ENCODE assay signal across 1 cellular context in the genomic region with DNA sequence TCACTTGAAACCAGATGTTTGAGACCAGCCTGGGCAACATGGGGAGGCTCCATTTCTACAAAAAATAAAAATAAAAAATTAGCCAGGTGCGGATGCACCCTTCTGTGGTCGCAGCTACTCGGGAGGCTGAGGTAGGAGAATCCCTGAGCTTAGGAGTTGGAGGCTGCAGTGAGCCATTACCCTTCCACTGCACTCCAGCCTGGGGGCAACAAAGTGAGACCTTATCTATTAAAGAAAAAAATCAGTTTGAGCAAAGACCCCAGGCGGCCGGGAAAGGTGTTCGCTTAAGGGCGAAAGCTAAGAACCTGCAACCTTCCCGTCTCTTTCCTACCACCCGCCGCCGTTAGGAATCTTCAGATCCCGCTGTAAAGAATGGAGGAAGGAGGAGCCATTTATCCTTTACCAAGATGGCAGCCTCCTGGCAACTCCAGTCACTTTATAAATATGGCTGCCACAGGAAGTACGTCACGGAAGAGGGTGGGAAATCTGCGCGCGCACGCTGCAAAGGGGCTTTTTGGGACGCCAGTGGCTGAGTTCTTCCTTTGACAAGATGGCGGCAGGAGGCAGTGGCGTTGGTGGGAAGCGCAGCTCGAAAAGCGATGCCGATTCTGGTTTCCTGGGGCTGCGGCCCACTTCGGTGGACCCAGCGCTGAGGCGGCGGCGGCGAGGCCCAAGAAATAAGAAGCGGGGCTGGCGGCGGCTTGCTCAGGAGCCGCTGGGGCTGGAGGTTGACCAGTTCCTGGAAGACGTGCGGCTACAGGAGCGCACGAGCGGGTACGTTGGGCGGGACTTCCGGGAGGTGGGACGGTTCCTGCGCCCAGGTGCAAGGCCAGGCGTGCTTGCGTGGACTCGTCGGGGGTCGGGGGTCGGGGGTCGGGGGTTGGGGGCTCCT.
TF ChIP-seq lines count a peak whose summit lies in the region.

A gene (plus strand): TSS at position 537 of the 892 bp plus-strand sequence. CDS start 14 bp downstream, at position 551.

TF ChIP-seq in K562, 482 proteins besides CTCF, POLR2A, EP300 and RAD21 (continued from another document and continues in another):
- TF ChIP-seq, protein P1, sequence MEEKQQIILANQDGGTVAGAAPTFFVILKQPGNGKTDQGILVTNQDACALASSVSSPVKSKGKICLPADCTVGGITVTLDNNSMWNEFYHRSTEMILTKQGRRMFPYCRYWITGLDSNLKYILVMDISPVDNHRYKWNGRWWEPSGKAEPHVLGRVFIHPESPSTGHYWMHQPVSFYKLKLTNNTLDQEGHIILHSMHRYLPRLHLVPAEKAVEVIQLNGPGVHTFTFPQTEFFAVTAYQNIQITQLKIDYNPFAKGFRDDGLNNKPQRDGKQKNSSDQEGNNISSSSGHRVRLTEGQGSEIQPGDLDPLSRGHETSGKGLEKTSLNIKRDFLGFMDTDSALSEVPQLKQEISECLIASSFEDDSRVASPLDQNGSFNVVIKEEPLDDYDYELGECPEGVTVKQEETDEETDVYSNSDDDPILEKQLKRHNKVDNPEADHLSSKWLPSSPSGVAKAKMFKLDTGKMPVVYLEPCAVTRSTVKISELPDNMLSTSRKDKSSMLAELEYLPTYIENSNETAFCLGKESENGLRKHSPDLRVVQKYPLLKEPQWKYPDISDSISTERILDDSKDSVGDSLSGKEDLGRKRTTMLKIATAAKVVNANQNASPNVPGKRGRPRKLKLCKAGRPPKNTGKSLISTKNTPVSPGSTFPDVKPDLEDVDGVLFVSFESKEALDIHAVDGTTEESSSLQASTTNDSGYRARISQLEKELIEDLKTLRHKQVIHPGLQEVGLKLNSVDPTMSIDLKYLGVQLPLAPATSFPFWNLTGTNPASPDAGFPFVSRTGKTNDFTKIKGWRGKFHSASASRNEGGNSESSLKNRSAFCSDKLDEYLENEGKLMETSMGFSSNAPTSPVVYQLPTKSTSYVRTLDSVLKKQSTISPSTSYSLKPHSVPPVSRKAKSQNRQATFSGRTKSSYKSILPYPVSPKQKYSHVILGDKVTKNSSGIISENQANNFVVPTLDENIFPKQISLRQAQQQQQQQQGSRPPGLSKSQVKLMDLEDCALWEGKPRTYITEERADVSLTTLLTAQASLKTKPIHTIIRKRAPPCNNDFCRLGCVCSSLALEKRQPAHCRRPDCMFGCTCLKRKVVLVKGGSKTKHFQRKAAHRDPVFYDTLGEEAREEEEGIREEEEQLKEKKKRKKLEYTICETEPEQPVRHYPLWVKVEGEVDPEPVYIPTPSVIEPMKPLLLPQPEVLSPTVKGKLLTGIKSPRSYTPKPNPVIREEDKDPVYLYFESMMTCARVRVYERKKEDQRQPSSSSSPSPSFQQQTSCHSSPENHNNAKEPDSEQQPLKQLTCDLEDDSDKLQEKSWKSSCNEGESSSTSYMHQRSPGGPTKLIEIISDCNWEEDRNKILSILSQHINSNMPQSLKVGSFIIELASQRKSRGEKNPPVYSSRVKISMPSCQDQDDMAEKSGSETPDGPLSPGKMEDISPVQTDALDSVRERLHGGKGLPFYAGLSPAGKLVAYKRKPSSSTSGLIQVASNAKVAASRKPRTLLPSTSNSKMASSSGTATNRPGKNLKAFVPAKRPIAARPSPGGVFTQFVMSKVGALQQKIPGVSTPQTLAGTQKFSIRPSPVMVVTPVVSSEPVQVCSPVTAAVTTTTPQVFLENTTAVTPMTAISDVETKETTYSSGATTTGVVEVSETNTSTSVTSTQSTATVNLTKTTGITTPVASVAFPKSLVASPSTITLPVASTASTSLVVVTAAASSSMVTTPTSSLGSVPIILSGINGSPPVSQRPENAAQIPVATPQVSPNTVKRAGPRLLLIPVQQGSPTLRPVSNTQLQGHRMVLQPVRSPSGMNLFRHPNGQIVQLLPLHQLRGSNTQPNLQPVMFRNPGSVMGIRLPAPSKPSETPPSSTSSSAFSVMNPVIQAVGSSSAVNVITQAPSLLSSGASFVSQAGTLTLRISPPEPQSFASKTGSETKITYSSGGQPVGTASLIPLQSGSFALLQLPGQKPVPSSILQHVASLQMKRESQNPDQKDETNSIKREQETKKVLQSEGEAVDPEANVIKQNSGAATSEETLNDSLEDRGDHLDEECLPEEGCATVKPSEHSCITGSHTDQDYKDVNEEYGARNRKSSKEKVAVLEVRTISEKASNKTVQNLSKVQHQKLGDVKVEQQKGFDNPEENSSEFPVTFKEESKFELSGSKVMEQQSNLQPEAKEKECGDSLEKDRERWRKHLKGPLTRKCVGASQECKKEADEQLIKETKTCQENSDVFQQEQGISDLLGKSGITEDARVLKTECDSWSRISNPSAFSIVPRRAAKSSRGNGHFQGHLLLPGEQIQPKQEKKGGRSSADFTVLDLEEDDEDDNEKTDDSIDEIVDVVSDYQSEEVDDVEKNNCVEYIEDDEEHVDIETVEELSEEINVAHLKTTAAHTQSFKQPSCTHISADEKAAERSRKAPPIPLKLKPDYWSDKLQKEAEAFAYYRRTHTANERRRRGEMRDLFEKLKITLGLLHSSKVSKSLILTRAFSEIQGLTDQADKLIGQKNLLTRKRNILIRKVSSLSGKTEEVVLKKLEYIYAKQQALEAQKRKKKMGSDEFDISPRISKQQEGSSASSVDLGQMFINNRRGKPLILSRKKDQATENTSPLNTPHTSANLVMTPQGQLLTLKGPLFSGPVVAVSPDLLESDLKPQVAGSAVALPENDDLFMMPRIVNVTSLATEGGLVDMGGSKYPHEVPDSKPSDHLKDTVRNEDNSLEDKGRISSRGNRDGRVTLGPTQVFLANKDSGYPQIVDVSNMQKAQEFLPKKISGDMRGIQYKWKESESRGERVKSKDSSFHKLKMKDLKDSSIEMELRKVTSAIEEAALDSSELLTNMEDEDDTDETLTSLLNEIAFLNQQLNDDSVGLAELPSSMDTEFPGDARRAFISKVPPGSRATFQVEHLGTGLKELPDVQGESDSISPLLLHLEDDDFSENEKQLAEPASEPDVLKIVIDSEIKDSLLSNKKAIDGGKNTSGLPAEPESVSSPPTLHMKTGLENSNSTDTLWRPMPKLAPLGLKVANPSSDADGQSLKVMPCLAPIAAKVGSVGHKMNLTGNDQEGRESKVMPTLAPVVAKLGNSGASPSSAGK (IDR thresholded peaks at IDR 0.05), result no peak; the same call in 1 of the 2 replicates
- TF ChIP-seq, protein P2, sequence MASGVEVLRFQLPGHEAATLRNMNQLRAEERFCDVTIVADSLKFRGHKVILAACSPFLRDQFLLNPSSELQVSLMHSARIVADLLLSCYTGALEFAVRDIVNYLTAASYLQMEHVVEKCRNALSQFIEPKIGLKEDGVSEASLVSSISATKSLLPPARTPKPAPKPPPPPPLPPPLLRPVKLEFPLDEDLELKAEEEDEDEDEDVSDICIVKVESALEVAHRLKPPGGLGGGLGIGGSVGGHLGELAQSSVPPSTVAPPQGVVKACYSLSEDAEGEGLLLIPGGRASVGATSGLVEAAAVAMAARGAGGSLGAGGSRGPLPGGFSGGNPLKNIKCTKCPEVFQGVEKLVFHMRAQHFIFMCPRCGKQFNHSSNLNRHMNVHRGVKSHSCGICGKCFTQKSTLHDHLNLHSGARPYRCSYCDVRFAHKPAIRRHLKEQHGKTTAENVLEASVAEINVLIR (CRISPR knock-in tag; IDR thresholded peaks at IDR 0.05), result peak; percentile 90
- no peak for TF ChIP-seq MXI1 (IDR thresholded peaks at IDR 0.05; ENCODE audit: low read depth, low read length)
- TF ChIP-seq ZZZ3 (IDR thresholded peaks at IDR 0.05), result no peak
- 0 out of 2 replicates have a peak, but pooled peaks have one; percentile 30 for TF ChIP-seq KLF13 (tag; IDR thresholded peaks at IDR 0.05; ENCODE audit: borderline replicate concordance, low read depth)
- TF ChIP-seq ZNF12 (CRISPR knock-in tag; IDR thresholded peaks at IDR 0.05), result no peak
- peak; percentile 86 for TF ChIP-seq ZNF589 (CRISPR knock-in tag; IDR thresholded peaks at IDR 0.05; ENCODE audit: low read depth)
- TF ChIP-seq ZNF175 (CRISPR knock-in tag; IDR thresholded peaks at IDR 0.05; ENCODE audit: low read depth), result peak; percentile 43; the same call in 1 of the 2 replicates
- TF ChIP-seq HNRNPLL (IDR thresholded peaks at IDR 0.05; ENCODE audit: low read depth, low read length, poor library complexity, severe bottlenecking), result peak; percentile 53
- peak; percentile 90 for TF ChIP-seq PHF20 (IDR thresholded peaks at IDR 0.05; ENCODE audit: partially characterized antibody)
- TF ChIP-seq, protein P3, sequence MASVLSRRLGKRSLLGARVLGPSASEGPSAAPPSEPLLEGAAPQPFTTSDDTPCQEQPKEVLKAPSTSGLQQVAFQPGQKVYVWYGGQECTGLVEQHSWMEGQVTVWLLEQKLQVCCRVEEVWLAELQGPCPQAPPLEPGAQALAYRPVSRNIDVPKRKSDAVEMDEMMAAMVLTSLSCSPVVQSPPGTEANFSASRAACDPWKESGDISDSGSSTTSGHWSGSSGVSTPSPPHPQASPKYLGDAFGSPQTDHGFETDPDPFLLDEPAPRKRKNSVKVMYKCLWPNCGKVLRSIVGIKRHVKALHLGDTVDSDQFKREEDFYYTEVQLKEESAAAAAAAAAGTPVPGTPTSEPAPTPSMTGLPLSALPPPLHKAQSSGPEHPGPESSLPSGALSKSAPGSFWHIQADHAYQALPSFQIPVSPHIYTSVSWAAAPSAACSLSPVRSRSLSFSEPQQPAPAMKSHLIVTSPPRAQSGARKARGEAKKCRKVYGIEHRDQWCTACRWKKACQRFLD (CRISPR knock-in tag; IDR thresholded peaks at IDR 0.05), result peak; percentile 93
- 0 out of 2 replicates have a peak, but pooled peaks have one; percentile 64 for TF ChIP-seq OTX1 (CRISPR knock-in tag; IDR thresholded peaks at IDR 0.05)
- TF ChIP-seq, protein P4, sequence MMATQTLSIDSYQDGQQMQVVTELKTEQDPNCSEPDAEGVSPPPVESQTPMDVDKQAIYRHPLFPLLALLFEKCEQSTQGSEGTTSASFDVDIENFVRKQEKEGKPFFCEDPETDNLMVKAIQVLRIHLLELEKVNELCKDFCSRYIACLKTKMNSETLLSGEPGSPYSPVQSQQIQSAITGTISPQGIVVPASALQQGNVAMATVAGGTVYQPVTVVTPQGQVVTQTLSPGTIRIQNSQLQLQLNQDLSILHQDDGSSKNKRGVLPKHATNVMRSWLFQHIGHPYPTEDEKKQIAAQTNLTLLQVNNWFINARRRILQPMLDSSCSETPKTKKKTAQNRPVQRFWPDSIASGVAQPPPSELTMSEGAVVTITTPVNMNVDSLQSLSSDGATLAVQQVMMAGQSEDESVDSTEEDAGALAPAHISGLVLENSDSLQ (IDR thresholded peaks at IDR 0.05), result peak; percentile 82
- no peak for TF ChIP-seq NUFIP1 (IDR thresholded peaks at IDR 0.05; ENCODE audit: partially characterized antibody)
- peak in 1 of 2 experiments; percentile 93; a peak in 2 of 4 replicates for TF ChIP-seq HDAC1 (IDR thresholded peaks at IDR 0.05)
- TF ChIP-seq SP2 (IDR thresholded peaks at IDR 0.05; ENCODE audit: extremely low read depth, low read depth, low read length, poor library complexity, severe bottlenecking), result peak; percentile 27
- peak; percentile 44 for TF ChIP-seq HMGN3 (IDR thresholded peaks at IDR 0.05; ENCODE audit: borderline replicate concordance, extremely low read depth, insufficient read length, low read depth, low read length)
- TF ChIP-seq, protein P5, sequence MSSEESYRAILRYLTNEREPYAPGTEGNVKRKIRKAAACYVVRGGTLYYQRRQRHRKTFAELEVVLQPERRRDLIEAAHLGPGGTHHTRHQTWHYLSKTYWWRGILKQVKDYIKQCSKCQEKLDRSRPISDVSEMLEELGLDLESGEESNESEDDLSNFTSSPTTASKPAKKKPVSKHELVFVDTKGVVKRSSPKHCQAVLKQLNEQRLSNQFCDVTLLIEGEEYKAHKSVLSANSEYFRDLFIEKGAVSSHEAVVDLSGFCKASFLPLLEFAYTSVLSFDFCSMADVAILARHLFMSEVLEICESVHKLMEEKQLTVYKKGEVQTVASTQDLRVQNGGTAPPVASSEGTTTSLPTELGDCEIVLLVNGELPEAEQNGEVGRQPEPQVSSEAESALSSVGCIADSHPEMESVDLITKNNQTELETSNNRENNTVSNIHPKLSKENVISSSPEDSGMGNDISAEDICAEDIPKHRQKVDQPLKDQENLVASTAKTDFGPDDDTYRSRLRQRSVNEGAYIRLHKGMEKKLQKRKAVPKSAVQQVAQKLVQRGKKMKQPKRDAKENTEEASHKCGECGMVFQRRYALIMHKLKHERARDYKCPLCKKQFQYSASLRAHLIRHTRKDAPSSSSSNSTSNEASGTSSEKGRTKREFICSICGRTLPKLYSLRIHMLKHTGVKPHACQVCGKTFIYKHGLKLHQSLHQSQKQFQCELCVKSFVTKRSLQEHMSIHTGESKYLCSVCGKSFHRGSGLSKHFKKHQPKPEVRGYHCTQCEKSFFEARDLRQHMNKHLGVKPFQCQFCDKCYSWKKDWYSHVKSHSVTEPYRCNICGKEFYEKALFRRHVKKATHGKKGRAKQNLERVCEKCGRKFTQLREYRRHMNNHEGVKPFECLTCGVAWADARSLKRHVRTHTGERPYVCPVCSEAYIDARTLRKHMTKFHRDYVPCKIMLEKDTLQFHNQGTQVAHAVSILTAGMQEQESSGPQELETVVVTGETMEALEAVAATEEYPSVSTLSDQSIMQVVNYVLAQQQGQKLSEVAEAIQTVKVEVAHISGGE (CRISPR knock-in tag; IDR thresholded peaks at IDR 0.05), result peak in 1 of 3 experiments; percentile 84; a peak in 2 of 6 replicates
